1 cellular context compared by ENCODE assay signal in genomic region chr17:81336296-81336929, GRCh38.
TF ChIP-seq lines count a peak whose summit lies in the region.

No MANE protein-coding gene starts in this region.

TF ChIP-seq in SK-N-SH, 30 proteins besides CTCF, POLR2A, EP300 and RAD21 (continued from another document):
- TF ChIP-seq CHD2 (IDR thresholded peaks at IDR 0.05; ENCODE audit: low read length, partially characterized antibody): no peak
- no peak for TF ChIP-seq RFX5 (IDR thresholded peaks at IDR 0.05; ENCODE audit: low read length)
- TF ChIP-seq FOSL2 (IDR thresholded peaks at IDR 0.05; ENCODE audit: borderline replicate concordance, low read depth): no peak
- TF ChIP-seq YY1 (IDR thresholded peaks at IDR 0.05; ENCODE audit: low read depth): no peak
- no peak for TF ChIP-seq TEAD4 (IDR thresholded peaks at IDR 0.05; ENCODE audit: borderline replicate concordance, insufficient read depth)
- TF ChIP-seq USF2 (IDR thresholded peaks at IDR 0.05; ENCODE audit: borderline replicate concordance, low read depth, low read length): no peak
- TF ChIP-seq MAX (IDR thresholded peaks at IDR 0.05; ENCODE audit: low read depth): no peak
